21 cellular contexts compared by ENCODE assay signal in the genomic region with DNA sequence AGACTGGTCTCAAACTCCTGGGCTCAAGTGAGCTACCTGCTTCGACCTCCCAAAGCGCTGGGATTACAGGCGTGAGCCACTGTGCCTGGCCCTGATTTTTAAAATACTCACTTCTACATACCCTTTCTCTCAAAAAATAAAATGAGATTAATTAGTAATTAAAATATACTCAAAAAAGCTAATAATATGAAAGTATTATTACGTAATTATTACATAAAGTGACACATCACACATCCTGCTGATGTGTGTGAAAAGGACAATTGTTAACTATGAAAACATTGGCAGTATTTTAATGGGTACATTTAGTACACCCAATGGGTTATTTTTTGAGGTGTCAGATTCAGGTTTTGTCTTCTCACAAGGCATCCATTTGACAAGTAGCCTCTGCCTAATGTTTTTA. TPM values are rescaled to one million over a fixed set of nuclear protein-coding genes. Genes with fewer than 3 reads are reported as not detected.
DNase-seq lines count a peak whose midpoint lies in the region; FAIRE-seq and TF ChIP-seq lines count a peak whose summit lies in the region.
"Had no signal": no experiment of that assay in that cellular context is flagged by ENCODE, and none has a peak within 500 bp of the region (broad histone marks: within the 10 kb centered on the region; RNA-seq: fewer than 3 reads in every experiment).

No MANE protein-coding gene starts in this region.

- H3K9ac ChIP-seq in stomach smooth muscle (ENCODE audit: low read length in 2 of 2) = no peak overlapping the region

- no peaks in the 10 kb centered on the region for H3K79me2 ChIP-seq in PC-9 (ENCODE audit: low read depth)

- H3K4me3 ChIP-seq in stomach smooth muscle (ENCODE audit: low read length in 2 of 2) = no peak overlapping the region
- H3K4me3 ChIP-seq in right atrium auricular region = no peak overlapping the region
- no peak overlapping the region for H3K4me3 ChIP-seq in PC-9
- H3K4me3 ChIP-seq: HAP-1 had no signal

- H3K27ac ChIP-seq in caudate nucleus (ENCODE audit: low read depth, low read length) = peak overlapping the region; percentile 99
- peak overlapping the region; percentile 98 for H3K27ac ChIP-seq in layer of hippocampus (ENCODE audit: low read depth, low read length)
- peak overlapping the region; percentile 66 for H3K27ac ChIP-seq in stomach smooth muscle (ENCODE audit: low read length)
- H3K27ac ChIP-seq in right atrium auricular region = no peak overlapping the region
- H3K27ac ChIP-seq in PC-9 = no peak overlapping the region

- no peaks in the 10 kb centered on the region for H3K9me2 ChIP-seq in PC-9 (ENCODE audit: insufficient read depth)

- FAIRE-seq in GM12891 (lab: Jason Lieb, UNC) = no peak
- FAIRE-seq: A204.1, D721Med, G401.6, GM12892, GM19239, HepG2, HTR-8/SVneo had no signal

- no TSS peak for BruUV-seq in PC-9 (replicated peaks; lab: Mats Ljungman, UMichigan)

- no peaks in the 10 kb centered on the region for H3K27me3 ChIP-seq in layer of hippocampus (ENCODE audit: control insufficient read depth, insufficient read depth, low read length)
- no peaks in the 10 kb centered on the region for H3K27me3 ChIP-seq in stomach smooth muscle (ENCODE audit: control insufficient read depth in 1 of 2, insufficient read depth in 2 of 2, low read length in 2 of 2)
- H3K27me3 ChIP-seq in right atrium auricular region = no peaks in the 10 kb centered on the region
- H3K27me3 ChIP-seq in PC-9 (ENCODE audit: insufficient read depth, low read depth) = no peaks in the 10 kb centered on the region

- H3F3A ChIP-seq in PC-9 (ENCODE audit: insufficient read depth, low read depth) = peaks cover 11% of the 10 kb centered on the region; the same call in 1 of the 2 replicates

- TF ChIP-seq CTCF in right atrium auricular region (IDR thresholded peaks at IDR 0.05) (no peak), PC-9 (conservative IDR thresholded peaks at IDR 0.05) (no peak)

- H3K9me3 ChIP-seq in stomach smooth muscle (ENCODE audit: control insufficient read depth in 2 of 2, low read length in 2 of 2) (no peaks in the 10 kb centered on the region), right atrium auricular region (no peaks in the 10 kb centered on the region), PC-9 (ENCODE audit: insufficient read depth, low read depth) (no peaks in the 10 kb centered on the region)

- POLR2A ChIA-PET in PC-9 (lab: Charles Lee; ENCODE audit: unreplicated experiment) = no interaction called here

- DNase-seq in caudate nucleus (lab: John Stamatoyannopoulos, UW) (no peak), GM12891 (ENCODE audit: insufficient read length, low spot score) (no peak), right atrium auricular region (ENCODE audit: low spot score) (no peak), PC-9 (no peak), H4 (ENCODE audit: low spot score) (no peak)
- DNase-seq: CD8-positive, alpha-beta T cell; COR-L47; DMS153; DMS79 treated with DMSO at 0.1 percent for 48 hours; EL; GOT3 had no signal

- peaks cover 32% of the 10 kb centered on the region for H3K4me1 ChIP-seq in stomach smooth muscle (ENCODE audit: control insufficient read depth, insufficient read depth, low read length)
- H3K4me1 ChIP-seq in right atrium auricular region = peaks cover 0 to 26% of the 10 kb centered on the region in 2 donors
- peaks cover 11% of the 10 kb centered on the region; the same call in 1 of the 2 replicates for H3K4me1 ChIP-seq in PC-9 (replicated peaks; ENCODE audit: insufficient read depth)

- H3K36me3 ChIP-seq in stomach smooth muscle (ENCODE audit: control insufficient read depth in 2 of 2, insufficient read depth in 2 of 2, low read length in 2 of 2) (no peaks in the 10 kb centered on the region), right atrium auricular region (no peaks in the 10 kb centered on the region), PC-9 (ENCODE audit: low read depth) (no peaks in the 10 kb centered on the region)
- H3K36me3 ChIP-seq: HAP-1 had no signal

- no peak overlapping the region for H3K4me2 ChIP-seq in PC-9

- H2AFZ ChIP-seq in PC-9 = no peak overlapping the region

- no peaks in the 10 kb centered on the region for H4K20me1 ChIP-seq in PC-9 (ENCODE audit: insufficient read depth)

- TF ChIP-seq POLR2A in GM12891 (IDR thresholded peaks at IDR 0.05; ENCODE audit: low read depth, low read length) = no peak

- intact Hi-C loops in PC-9 (cut with micrococcal nuclease; ENCODE audit: unreplicated experiment) = no loop called here

- CTCF ChIA-PET in PC-9 (lab: Charles Lee) = no interaction called here

TF ChIP-seq in GM12891, 5 proteins besides CTCF, POLR2A, EP300 and RAD21:
- no peak for TF ChIP-seq POU2F2 (IDR thresholded peaks at IDR 0.05; ENCODE audit: low read depth, low read length)
- TF ChIP-seq TAF1 (IDR thresholded peaks at IDR 0.05; ENCODE audit: low read depth, low read length) = no peak
- TF ChIP-seq POLR2AphosphoS5 (IDR thresholded peaks at IDR 0.05; ENCODE audit: low read depth, low read length) = no peak
- TF ChIP-seq PAX5 (IDR thresholded peaks at IDR 0.05; ENCODE audit: insufficient read depth, low read length, severe bottlenecking) = no peak
- TF ChIP-seq SPI1 (IDR thresholded peaks at IDR 0.05; ENCODE audit: low read depth, low read length) = no peak
TF ChIP-seq in GM12891: peak in this region for 0.

RNA-seq across cellular contexts. Expression of gene MICAL3, which starts 21.4 kb away (rescaled TPM):
- 21.0 TPM for polyA plus RNA-seq in GM12891 (2012; ENCODE audit: low read depth, missing spikeins)
- total RNA-seq in right atrium auricular region (10 to 100 TPM; 42.5 to 45.1 TPM), PC-9 (2021) (23.8 and 27.4 TPM in 2 replicates)
- 7.0 and 17.3 TPM in 2 replicates for total RNA-seq in H4 (2014; rRNA removed; shearing (Covaris generic))

RNA-seq across cellular contexts. Expression of gene PEX26, which starts 32.0 kb away (rescaled TPM):
- polyA plus RNA-seq in GM12891 (2012; ENCODE audit: low read depth, missing spikeins) = 25.1 TPM
- total RNA-seq in right atrium auricular region (10 to 100 TPM; 15.1 to 18.4 TPM), PC-9 (2021) (30.0 and 36.2 TPM in 2 replicates)
- 8.5 and 8.6 TPM in 2 replicates for total RNA-seq in H4 (2014; rRNA removed; shearing (Covaris generic))

Comparison
In these comparisons a context has a peak if more than half of its experiments do, and no peak if none do; other contexts are left out.
1. H3K27ac ChIP-seq: peak in caudate nucleus (single experiment), layer of hippocampus (single experiment) and stomach smooth muscle (single experiment); none in right atrium auricular region (0 of 2) and PC-9 (single experiment).